ENCODE assay signal across 8 cellular contexts in genomic region chr7:151249732-151250072, GRCh38. TPM values are rescaled to one million over a fixed set of nuclear protein-coding genes. Genes with fewer than 3 reads are reported as not detected.
DNase-seq lines count a peak whose midpoint lies in the region; ATAC-seq lines count a peak whose summit lies in the region.

No MANE protein-coding gene starts in this region.

- peaks cover 61% of the 10 kb centered on the region for H3K27me3 Mint-ChIP-seq in T-helper 17 cell

- H3K4me1 Mint-ChIP-seq in T-helper 17 cell: peaks cover 40% of the 10 kb centered on the region

- H3K4me3 ChIP-seq in skeletal muscle cell (ENCODE audit: low read depth, low read length): peak overlapping the region; percentile 80

- H3K36me3 Mint-ChIP-seq in T-helper 17 cell (ENCODE audit: low read depth): peaks cover 16% of the 10 kb centered on the region

- peak overlapping the region; percentile 91 for H3K4me3 Mint-ChIP-seq in T-helper 17 cell

- H3K9me3 ChIP-seq in T-helper 17 cell (ENCODE audit: control insufficient read depth, low read length, poor library complexity, severe bottlenecking): no peaks in the 10 kb centered on the region

- no peak for ATAC-seq in T-helper 17 cell
- ATAC-seq in HG03039 (IDR thresholded peaks at IDR 0.05; ENCODE audit: unreplicated experiment): no peak
- no peak for ATAC-seq in HG02571 (IDR thresholded peaks at IDR 0.05; ENCODE audit: unreplicated experiment)
- ATAC-seq in GM18861 (IDR thresholded peaks at IDR 0.05; ENCODE audit: unreplicated experiment): no peak

- DNase-seq in ELR (ENCODE audit: low read depth) (peak; percentile 48), T-helper 17 cell (no peak), hepatic stellate cell (ENCODE audit: low spot score) (peak; percentile 88), skeletal muscle cell (ENCODE audit: low read depth) (no peak), superior temporal gyrus (ENCODE audit: extremely low spot score) (no peak)

- H3K27ac Mint-ChIP-seq in T-helper 17 cell: no peak overlapping the region

RNA-seq across cellular contexts. Expression of gene SMARCD3, which starts 1.2 kb away (rescaled TPM):
- 10 to 100 TPM in 1 of 2 donors, 1 to 10 TPM in 1; 9.8 to 10.7 TPM for total RNA-seq in T-helper 17 cell

RNA-seq across cellular contexts. Expression of gene CHPF2, which starts 17.4 kb away (rescaled TPM):
- 10 to 100 TPM; 39.4 to 41.6 TPM for total RNA-seq in T-helper 17 cell

RNA-seq across cellular contexts. Expression of gene ABCF2, which starts 22.7 kb away (rescaled TPM):
- total RNA-seq in T-helper 17 cell: 10 to 100 TPM; 24.2 to 26.7 TPM

RNA-seq across cellular contexts. Expression of gene H2BK1, which starts 39.4 kb away (rescaled TPM):
- 1 to 10 TPM; 1.0 to 4.1 TPM for total RNA-seq in T-helper 17 cell

Comparison
In these comparisons a context has a peak if more than half of its experiments do, and no peak if none do; other contexts are left out.
1. DNase-seq: peak in ELR (single experiment) and hepatic stellate cell (single experiment); none in T-helper 17 cell (0 of 3), skeletal muscle cell (single experiment) and superior temporal gyrus (single experiment).